ENCODE assay signal across 7 cellular contexts in the genomic region with DNA sequence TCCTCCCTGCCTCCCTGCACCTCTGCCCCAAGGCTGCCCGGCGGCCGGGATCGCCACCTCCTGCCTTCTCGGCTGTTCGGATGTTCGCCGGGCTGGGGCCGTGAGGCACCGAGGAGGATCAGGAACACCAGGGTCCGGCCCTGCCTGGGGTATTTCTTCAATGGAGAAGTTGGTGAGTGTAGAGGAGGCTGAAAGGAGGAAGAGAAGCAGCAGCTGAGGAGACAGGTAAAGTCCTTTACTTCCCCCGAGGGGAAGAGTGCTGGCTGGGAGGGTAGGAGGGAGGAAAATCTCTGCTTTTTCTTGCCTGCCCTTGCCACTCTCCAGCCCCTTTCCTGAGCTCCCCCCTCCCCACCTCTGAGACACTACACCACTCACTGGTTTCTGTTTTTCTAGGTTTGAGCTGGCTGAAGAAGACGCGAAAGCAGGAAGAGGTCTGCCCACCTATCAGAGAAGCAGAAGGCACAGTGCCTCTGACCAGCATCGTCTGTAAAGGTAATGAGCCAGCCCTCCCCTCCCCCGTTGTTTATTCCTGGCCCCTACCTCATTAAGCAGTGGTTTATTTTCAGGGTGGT. TPM values are rescaled to one million over a fixed set of nuclear protein-coding genes. Genes with fewer than 3 reads are reported as not detected.
DNase-seq lines count a peak whose midpoint lies in the region; ATAC-seq and TF ChIP-seq lines count a peak whose summit lies in the region.

No MANE protein-coding gene starts in this region.

- 0 out of 2 replicates have a peak overlapping the region, but pooled peaks have one; percentile 13 for H4K5ac ChIP-seq in IMR-90 (ENCODE audit: low read depth, low read length)

- peaks cover 14 to 48% of the 10 kb centered on the region in 2 experiments for H3K79me1 ChIP-seq in IMR-90 (ENCODE audit: low read depth in 1 of 2, low read length in 2 of 2)

- WGBS in IMR-90 (ENCODE audit: extremely low coverage in 2 of 2, insufficient read length in 1 of 2), 2 experiments = no CpG with 5 or more reads among the region's 16 CpGs
- WGBS in esophagus muscularis mucosa = under 1% methylated on average over 13 of the region's 16 CpGs

- H3K36me3 ChIP-seq in IMR-90 (ENCODE audit: control insufficient read depth, insufficient read depth, low read length) (peaks cover 4% of the 10 kb centered on the region; the same call in 1 of the 2 replicates), esophagus muscularis mucosa (peaks cover 0 to 28% (median 6%) of the 10 kb centered on the region in 4 donors)

- H3K27ac ChIP-seq in IMR-90 (ENCODE audit: insufficient read depth, low read length) (peak overlapping the region; percentile 67), esophagus muscularis mucosa (replicated peaks in 1 of 4) (peak overlapping the region; percentile 86 to 90 (median 88))

- H2BK120ac ChIP-seq in IMR-90 (ENCODE audit: low read depth, low read length) = peak overlapping the region; percentile 17; the same call in 1 of the 2 replicates

- H3K9me1 ChIP-seq in IMR-90 (ENCODE audit: insufficient read depth, low read length) = peaks cover 3% of the 10 kb centered on the region; the same call in 1 of the 2 replicates

- DNase-seq in GM13977 (ENCODE audit: low spot score) (peak; percentile 44), IMR-90 (peak; percentile 20), esophagus muscularis mucosa (ENCODE audit: extremely low spot score) (no peak), osteocyte (ENCODE audit: extremely low spot score, unreplicated experiment) (no peak), NCI-H1436 (lab: John Stamatoyannopoulos, UW) (no peak)

- H3K23ac ChIP-seq in IMR-90 (ENCODE audit: low read depth, low read length) = peak overlapping the region; percentile 85

- no peak overlapping the region for H3K18ac ChIP-seq in IMR-90 (ENCODE audit: low read depth, low read length)

- H3K9ac ChIP-seq in IMR-90 (ENCODE audit: low read depth, low read length) = peak overlapping the region; percentile 91

- H3K4me1 ChIP-seq in IMR-90 (ENCODE audit: control insufficient read depth, insufficient read depth, low read length) (no peaks in the 10 kb centered on the region), esophagus muscularis mucosa (peaks cover 23 to 45% (median 38%) of the 10 kb centered on the region in 4 donors)

- TF ChIP-seq CTCF in GM13977 (IDR thresholded peaks at IDR 0.05; ENCODE audit: extremely low read depth, insufficient read depth, missing control alignments) (no peak), IMR-90 (conservative IDR thresholded peaks at IDR 0.05; ENCODE audit: low read depth, low read length) (no peak), esophagus muscularis mucosa (IDR thresholded peaks at IDR 0.05) (no peak), osteocyte (IDR thresholded peaks at IDR 0.05) (no peak)

- no peak for TF ChIP-seq POLR2A in IMR-90 (IDR thresholded peaks at IDR 0.05; ENCODE audit: low read depth, low read length)
- TF ChIP-seq POLR2A in esophagus muscularis mucosa (IDR thresholded peaks at IDR 0.05; ENCODE audit: low read depth) = no peak

- no peak overlapping the region for H2BK15ac ChIP-seq in IMR-90 (ENCODE audit: low read depth, low read length)

- H2BK20ac ChIP-seq in IMR-90 (ENCODE audit: low read depth, low read length) = no peak overlapping the region

- H3K14ac ChIP-seq in IMR-90 (replicated peaks; ENCODE audit: low read depth, low read length) = peak overlapping the region; percentile 89

- no peak overlapping the region; the same call in 1 of the 2 replicates for H4K91ac ChIP-seq in IMR-90 (ENCODE audit: insufficient read depth, low read depth, low read length)

- no peak overlapping the region for H3K4me3 Mint-ChIP-seq in osteocyte (ENCODE audit: unreplicated experiment)

- peak overlapping the region; percentile 82 for H3K4me3 ChIP-seq in IMR-90 (ENCODE audit: insufficient read depth, low read depth, low read length)
- H3K4me3 ChIP-seq in esophagus muscularis mucosa = peak overlapping the region; percentile 71 to 94 (median 92)

- peaks cover 19% of the 10 kb centered on the region for H3K36me3 Mint-ChIP-seq in osteocyte (ENCODE audit: unreplicated experiment)

- intact Hi-C loops in IMR-90 (cut with micrococcal nuclease) (loop anchor here (1.0 to 2.0 kb wide), 2 partner anchors 253 to 674 kb away; no protein-coding TSS in a partner anchor), esophagus muscularis mucosa (cut with DNase I) (loop anchor here (5.0 kb wide), 1 partner anchor 251 kb away; no protein-coding TSS in a partner anchor)

- H3K4me1 Mint-ChIP-seq in osteocyte (ENCODE audit: unreplicated experiment) = peaks cover 25% of the 10 kb centered on the region

- peak overlapping the region; percentile 87 for H3K4me2 ChIP-seq in IMR-90 (ENCODE audit: low read depth, low read length)

- in situ Hi-C loops in GM13977 (cut with MboI; ENCODE audit: low pct_unique_long_range_greater_than_20kb, low sequenced_read_pairs, unreplicated experiment) (loop anchor here (25.0 kb wide), 2 partner anchors 659 to 1341 kb away; a partner anchor contains a TSS), IMR-90 (cut with MboI; ENCODE audit: low sequenced_read_pairs) (no loop called here)

- H2AFZ ChIP-seq in IMR-90 (replicated peaks; ENCODE audit: low read length, poor library complexity) = peak overlapping the region; percentile 96

- no peak for TF ChIP-seq EP300 in esophagus muscularis mucosa (IDR thresholded peaks at IDR 0.05)

- H4K20me1 ChIP-seq in IMR-90 (ENCODE audit: insufficient read depth, low read length) = peaks cover 8% of the 10 kb centered on the region; the same call in 1 of the 2 replicates

- peak overlapping the region; percentile 74 for H3K4ac ChIP-seq in IMR-90 (ENCODE audit: low read depth, low read length)

- H3K27ac Mint-ChIP-seq in osteocyte (ENCODE audit: unreplicated experiment) = peak overlapping the region; percentile 85

- TF ChIP-seq RAD21 in IMR-90 (IDR thresholded peaks at IDR 0.05; ENCODE audit: low read length) = no peak

- no peaks in the 10 kb centered on the region for H3K27me3 Mint-ChIP-seq in osteocyte (ENCODE audit: unreplicated experiment)

- H3K9me3 ChIP-seq in IMR-90 (ENCODE audit: control insufficient read depth, insufficient read depth, low read length) (no peaks in the 10 kb centered on the region), esophagus muscularis mucosa (no peaks in the 10 kb centered on the region)

- no TSS peak for BruUV-seq in IMR-90 (replicated peaks; lab: Mats Ljungman, UMichigan)

- POLR2A ChIA-PET in IMR-90 (lab: Charles Lee; ENCODE audit: unreplicated experiment) = no interaction called here

- CTCF ChIA-PET in IMR-90 (lab: Yijun Ruan, JAX) = interaction anchor here (1.4 kb wide), 1 partner anchor 253 kb away, joined by 3 read pairs; no protein-coding TSS in a partner anchor

- H4K8ac ChIP-seq in IMR-90 (ENCODE audit: low read depth in 2 of 2, low read length in 2 of 2) = peak overlapping the region; percentile 56 to 76; a peak in 3 of 4 replicates

- H2BK5ac ChIP-seq in IMR-90 (ENCODE audit: low read depth, low read length, poor library complexity, severe bottlenecking) = peak overlapping the region; percentile 41

- peak overlapping the region; percentile 73; the same call in 1 of the 2 replicates for H3K56ac ChIP-seq in IMR-90 (ENCODE audit: extremely low read depth, insufficient read depth, low read length)

- dilution Hi-C loops in IMR-90 (cut with HindIII; ENCODE audit: low sequenced_read_pairs, unreplicated experiment) = no loop called here

- peak; percentile 39 for ATAC-seq in GM21619 (IDR thresholded peaks at IDR 0.05; ENCODE audit: unreplicated experiment)
- no peak for ATAC-seq in IMR-90 (ENCODE audit: low read depth)
- peak; percentile 39 to 45 for ATAC-seq in activated CD4-positive, CD25-positive, alpha-beta regulatory T cell treated with anti-CD3 and anti-CD28 coated beads, Interleukin-2, amount 50 U/mL, for 24 hours

- peak overlapping the region; percentile 62 for H2AK5ac ChIP-seq in IMR-90 (ENCODE audit: low read depth, low read length)

- no peaks in the 10 kb centered on the region for H3K9me3 Mint-ChIP-seq in osteocyte (ENCODE audit: unreplicated experiment)

- H2AK9ac ChIP-seq in IMR-90 (replicated peaks; ENCODE audit: low read depth, low read length, poor library complexity) = peak overlapping the region; percentile 91

- H3K27me3 ChIP-seq in IMR-90 (ENCODE audit: control insufficient read depth, insufficient read depth, low read length) (no peaks in the 10 kb centered on the region), esophagus muscularis mucosa (no peaks in the 10 kb centered on the region)

TF ChIP-seq in IMR-90, 13 proteins besides CTCF, POLR2A, EP300 and RAD21 (continues in another document):
- TF ChIP-seq MAZ (IDR thresholded peaks at IDR 0.05; ENCODE audit: borderline replicate concordance, low read depth, low read length) (no peak), RCOR1 (IDR thresholded peaks at IDR 0.05; ENCODE audit: insufficient replicate concordance, low read length) (no peak), BHLHE40 (IDR thresholded peaks at IDR 0.05; ENCODE audit: low read depth, low read length) (no peak), SMC3 (IDR thresholded peaks at IDR 0.05; ENCODE audit: low read depth, low read length) (no peak), NFE2L2 (IDR thresholded peaks at IDR 0.05; ENCODE audit: low read depth, low read length) (no peak), MAFK (IDR thresholded peaks at IDR 0.05; ENCODE audit: low read depth, low read length) (no peak), CEBPB (IDR thresholded peaks at IDR 0.05; ENCODE audit: low read depth, low read length) (no peak), FOS (IDR thresholded peaks at IDR 0.05; ENCODE audit: low read depth, low read length) (no peak), CHD1 (IDR thresholded peaks at IDR 0.05; ENCODE audit: low read depth, low read length) (no peak)
- TF ChIP-seq, protein P1, sequence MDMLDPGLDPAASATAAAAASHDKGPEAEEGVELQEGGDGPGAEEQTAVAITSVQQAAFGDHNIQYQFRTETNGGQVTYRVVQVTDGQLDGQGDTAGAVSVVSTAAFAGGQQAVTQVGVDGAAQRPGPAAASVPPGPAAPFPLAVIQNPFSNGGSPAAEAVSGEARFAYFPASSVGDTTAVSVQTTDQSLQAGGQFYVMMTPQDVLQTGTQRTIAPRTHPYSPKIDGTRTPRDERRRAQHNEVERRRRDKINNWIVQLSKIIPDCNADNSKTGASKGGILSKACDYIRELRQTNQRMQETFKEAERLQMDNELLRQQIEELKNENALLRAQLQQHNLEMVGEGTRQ (IDR thresholded peaks at IDR 0.05; ENCODE audit: low read depth, low read length) = no peak

RNA-seq across cellular contexts. Expression of a gene that starts 0.5 kb away (rescaled TPM):
- total RNA-seq in IMR-90 (2012; rRNA removed) (15.8 and 16.7 TPM in 2 replicates), esophagus muscularis mucosa (10 to 100 TPM; 12.8 to 13.8 (median 13.4) TPM), osteocyte (12.9 and 13.1 TPM in 2 replicates)
- 6.6 and 7.7 TPM in 2 replicates for polyA plus RNA-seq in IMR-90 (2012; rRNA removed)
- polyA plus RNA-seq in IMR-90 (2012; cell fraction: cytosol; rRNA removed) = 3.5 and 5.6 TPM in 2 replicates
- polyA plus RNA-seq in IMR-90 (2012; cell fraction: nucleus; rRNA removed; ENCODE audit: low replicate concordance) = 2.9 and 7.5 TPM in 2 replicates

RNA-seq across cellular contexts. Expression of a gene that starts 0.9 kb away (rescaled TPM):
- total RNA-seq in IMR-90 (2012; rRNA removed) (10.6 and 14.7 TPM in 2 replicates), esophagus muscularis mucosa (10 to 100 TPM; 11.7 to 33.0 (median 17.6) TPM), osteocyte (9.3 and 9.7 TPM in 2 replicates)
- polyA plus RNA-seq in IMR-90 (2012; rRNA removed) = 6.4 and 6.9 TPM in 2 replicates
- 0.99 and 1.4 TPM in 2 replicates for polyA plus RNA-seq in IMR-90 (2012; cell fraction: cytosol; rRNA removed)
- polyA plus RNA-seq in IMR-90 (2012; cell fraction: nucleus; rRNA removed; ENCODE audit: low replicate concordance) = 5.6 and 24.3 TPM in 2 replicates

Comparison
In these comparisons a context has a peak if more than half of its experiments do, and no peak if none do; other contexts are left out.
1. DNase-seq: peak in GM13977 (single experiment) and IMR-90 (single experiment); none in esophagus muscularis mucosa (single experiment), osteocyte (single experiment) and NCI-H1436 (single experiment).